39 cellular contexts compared by ENCODE assay signal in the genomic region with DNA sequence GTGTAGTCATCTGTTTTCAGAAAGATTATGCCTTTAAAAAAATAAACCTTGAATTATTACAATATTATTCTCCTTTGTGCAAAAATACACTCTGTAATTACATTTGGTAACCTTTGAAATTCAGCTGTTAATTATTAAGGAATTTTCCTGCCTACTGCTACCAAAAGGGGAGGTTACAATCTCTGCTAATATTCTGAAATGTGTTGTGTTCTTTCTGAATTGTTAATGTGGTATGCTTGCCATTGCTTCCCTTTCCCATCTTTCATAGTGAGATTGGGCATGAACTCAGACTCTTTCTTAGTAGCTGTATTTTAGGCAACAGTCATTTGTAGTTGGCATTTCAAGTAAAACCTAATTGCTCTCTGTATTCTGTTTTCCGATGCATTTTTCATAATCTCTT.
"Had no signal": no experiment of that assay in that cellular context is flagged by ENCODE, and none has a peak within 500 bp of the region (broad histone marks: within the 10 kb centered on the region; RNA-seq: fewer than 3 reads in every experiment).

No MANE protein-coding gene starts in this region.

- H3K27ac Mint-ChIP-seq: activated CD4-positive, alpha-beta memory T cell treated with anti-CD3 and anti-CD28 coated beads, Interleukin-2, amount 10 ng/mL, durations not matched to agents 7 days and 5 days; activated CD4-positive, alpha-beta T cell treated with anti-CD3 and anti-CD28 coated beads for 36 hours; activated CD4-positive, alpha-beta T cell treated with anti-CD3 and anti-CD28 coated beads, Interleukin-2, amount 10 ng/mL, durations not matched to agents 7 days and 5 days; activated CD8-positive, alpha-beta memory T cell treated with anti-CD3 and anti-CD28 coated beads, Interleukin-2, amount 10 ng/mL, durations not matched to agents 7 days and 5 days; activated CD8-positive, alpha-beta T cell treated with anti-CD3 and anti-CD28 coated beads, Interleukin-2, amount 10 ng/mL, durations not matched to agents 7 days and 5 days; activated naive CD8-positive, alpha-beta T cell treated with anti-CD3 and anti-CD28 coated beads, Interleukin-2, amount 10 ng/mL, durations not matched to agents 7 days and 5 days; activated naive CD8-positive, alpha-beta T cell treated with anti-CD3 and anti-CD28 coated beads, Interleukin-2, amount 50 U/mL, for 24 hours; activated T-cell treated with anti-CD3 and anti-CD28 coated beads, Interleukin-2, amount 50 U/mL, for 24 hours; activated T-helper 2 cell treated with anti-CD3 and anti-CD28 coated beads, Interferon-gamma antibody, Interleukin-2, Interleukin-4, amounts not matched to agents 10 μg/mL and 5 μg/mL and 100 μg/mL, durations not matched to agents 14 hours and 24 hours and 36 hours; T-helper 1 cell treated with Interleukin-12 subunit alpha and Interleukin-12 subunit beta and Interleukin-4 antibody, amounts not matched to agents 30 μg/mL and 1 μg/mL, for 36 hours; T-helper 2 cell treated with Interferon-gamma antibody and Interleukin-4, amounts not matched to agents 5 μg/mL and 100 μg/mL, for 36 hours; WTC11 had no signal

- H3K27me3 ChIP-seq: ascending aorta, cardiac muscle cell had no signal

- ATAC-seq: activated CD4-positive, alpha-beta T cell treated with anti-CD3 and anti-CD28 coated beads for 36 hours; activated CD4-positive, CD25-positive, alpha-beta regulatory T cell treated with anti-CD3 and anti-CD28 coated beads, Interleukin-2, amount 50 U/mL, for 24 hours; activated CD8-positive, alpha-beta memory T cell treated with anti-CD3 and anti-CD28 coated beads, Interleukin-2, amount 10 ng/mL, durations not matched to agents 7 days and 5 days; activated CD8-positive, alpha-beta T cell treated with anti-CD3 and anti-CD28 coated beads, Interleukin-2, amount 10 ng/mL, durations not matched to agents 7 days and 5 days; activated naive CD8-positive, alpha-beta T cell treated with anti-CD3 and anti-CD28 coated beads, Interleukin-2, amount 50 U/mL, for 24 hours; WTC11 had no signal

- FAIRE-seq: bronchial epithelial cell had no signal

- H3K4me1 Mint-ChIP-seq: brain, WTC11 had no signal

- H3K4me3 ChIP-seq: ascending aorta, cardiac muscle cell had no signal

- DNase-seq: activated CD4-positive, alpha-beta memory T cell treated with anti-CD3 and anti-CD28 coated beads, Interleukin-2, amount 10 ng/mL, durations not matched to agents 7 days and 5 days; activated CD4-positive, alpha-beta T cell treated with anti-CD3 and anti-CD28 coated beads for 1 hour; activated CD4-positive, alpha-beta T cell treated with anti-CD3 and anti-CD28 coated beads for 36 hours; activated CD4-positive, alpha-beta T cell treated with anti-CD3 and anti-CD28 coated beads for 48 hours; activated CD4-positive, alpha-beta T cell treated with anti-CD3 and anti-CD28 coated beads, Interleukin-2, amount 10 ng/mL, durations not matched to agents 7 days and 5 days; activated CD4-positive, alpha-beta T cell treated with anti-CD3 and anti-CD28 coated beads, Interleukin-2, amount 50 U/mL, for 48 hours; activated CD4-positive, CD25-positive, alpha-beta regulatory T cell; activated CD8-positive, alpha-beta memory T cell treated with anti-CD3 and anti-CD28 coated beads for 24 hours; activated CD8-positive, alpha-beta memory T cell treated with anti-CD3 and anti-CD28 coated beads, Interleukin-2, amount 10 ng/mL, durations not matched to agents 7 days and 5 days; activated CD8-positive, alpha-beta memory T cell treated with anti-CD3 and anti-CD28 coated beads, Interleukin-2, amount 50 U/mL, for 48 hours; activated CD8-positive, alpha-beta T cell treated with anti-CD3 and anti-CD28 coated beads, Interleukin-2, amount 10 ng/mL, durations not matched to agents 7 days and 5 days; activated effector memory CD4-positive, alpha-beta T cell treated with Interleukin-2 at 50 U/mL for 16 hours; activated gamma-delta T cell; activated naive CD4-positive, alpha-beta T cell treated with anti-CD3 and anti-CD28 coated beads, Interleukin-2, amount 50 U/mL, for 16 hours; activated naive CD4-positive, alpha-beta T cell treated with Interleukin-2 at 50 U/mL for 16 hours; activated naive CD8-positive, alpha-beta T cell treated with anti-CD3 and anti-CD28 coated beads, Interleukin-2, amount 10 ng/mL, durations not matched to agents 7 days and 5 days; activated naive CD8-positive, alpha-beta T cell treated with anti-CD3 and anti-CD28 coated beads, Interleukin-2, amount 50 U/mL, for 24 hours; activated T-cell treated with anti-CD3 and anti-CD28 coated beads, Interleukin-2, amount 50 U/mL, for 24 hours; activated T-cell treated with anti-CD3 and anti-CD28 coated beads, Interleukin-2, amount 50 U/mL, for 48 hours; amygdala; anterior cingulate cortex; caudate nucleus; cerebellar nuclear complex; SW 1271; T-helper 1 cell; T-helper 2 cell; T-helper 9 cell; WERI-Rb-1 had no signal

- H3K9me3 Mint-ChIP-seq: activated CD4-positive, alpha-beta memory T cell treated with anti-CD3 and anti-CD28 coated beads, Interleukin-2, amount 10 ng/mL, durations not matched to agents 7 days and 5 days; activated CD4-positive, alpha-beta T cell treated with anti-CD3 and anti-CD28 coated beads, Interleukin-2, amount 10 ng/mL, durations not matched to agents 7 days and 5 days; activated naive CD8-positive, alpha-beta T cell treated with anti-CD3 and anti-CD28 coated beads, Interleukin-2, amount 10 ng/mL, durations not matched to agents 7 days and 5 days; activated naive CD8-positive, alpha-beta T cell treated with anti-CD3 and anti-CD28 coated beads, Interleukin-2, amount 50 U/mL, for 24 hours; activated T-cell treated with anti-CD3 and anti-CD28 coated beads, Interleukin-2, amount 50 U/mL, for 24 hours; activated T-helper 2 cell treated with anti-CD3 and anti-CD28 coated beads, Interferon-gamma antibody, Interleukin-2, Interleukin-4, amounts not matched to agents 10 μg/mL and 5 μg/mL and 100 μg/mL, durations not matched to agents 14 hours and 24 hours and 36 hours; brain; central memory CD8-positive, alpha-beta T cell; T-helper 1 cell treated with Interleukin-12 subunit alpha and Interleukin-12 subunit beta and Interleukin-4 antibody, amounts not matched to agents 30 μg/mL and 1 μg/mL, for 36 hours; T-helper 2 cell treated with Interferon-gamma antibody and Interleukin-4, amounts not matched to agents 5 μg/mL and 100 μg/mL, for 36 hours; WTC11 had no signal

- H3K27ac ChIP-seq: ascending aorta, cardiac muscle cell, WERI-Rb-1 had no signal

- H3K27me3 Mint-ChIP-seq: activated CD4-positive, alpha-beta memory T cell treated with anti-CD3 and anti-CD28 coated beads, Interleukin-2, amount 10 ng/mL, durations not matched to agents 7 days and 5 days; activated CD4-positive, alpha-beta T cell treated with anti-CD3 and anti-CD28 coated beads for 36 hours; activated CD4-positive, alpha-beta T cell treated with anti-CD3 and anti-CD28 coated beads, Interleukin-2, amount 10 ng/mL, durations not matched to agents 7 days and 5 days; activated CD8-positive, alpha-beta memory T cell treated with anti-CD3 and anti-CD28 coated beads, Interleukin-2, amount 10 ng/mL, durations not matched to agents 7 days and 5 days; activated naive CD8-positive, alpha-beta T cell; activated naive CD8-positive, alpha-beta T cell treated with anti-CD3 and anti-CD28 coated beads, Interleukin-2, amount 10 ng/mL, durations not matched to agents 7 days and 5 days; activated naive CD8-positive, alpha-beta T cell treated with anti-CD3 and anti-CD28 coated beads, Interleukin-2, amount 50 U/mL, for 24 hours; activated T-cell treated with anti-CD3 and anti-CD28 coated beads, Interleukin-2, amount 50 U/mL, for 24 hours; brain; central memory CD8-positive, alpha-beta T cell had no signal

- H3K4me3 Mint-ChIP-seq: activated CD4-positive, alpha-beta memory T cell treated with anti-CD3 and anti-CD28 coated beads, Interleukin-2, amount 10 ng/mL, durations not matched to agents 7 days and 5 days; activated CD4-positive, alpha-beta T cell treated with anti-CD3 and anti-CD28 coated beads for 36 hours; activated CD4-positive, alpha-beta T cell treated with anti-CD3 and anti-CD28 coated beads, Interleukin-2, amount 10 ng/mL, durations not matched to agents 7 days and 5 days; activated CD8-positive, alpha-beta memory T cell treated with anti-CD3 and anti-CD28 coated beads, Interleukin-2, amount 10 ng/mL, durations not matched to agents 7 days and 5 days; activated CD8-positive, alpha-beta T cell treated with anti-CD3 and anti-CD28 coated beads, Interleukin-2, amount 10 ng/mL, durations not matched to agents 7 days and 5 days; activated naive CD8-positive, alpha-beta T cell; activated naive CD8-positive, alpha-beta T cell treated with anti-CD3 and anti-CD28 coated beads, Interleukin-2, amount 10 ng/mL, durations not matched to agents 7 days and 5 days; activated naive CD8-positive, alpha-beta T cell treated with anti-CD3 and anti-CD28 coated beads, Interleukin-2, amount 50 U/mL, for 24 hours; activated T-cell treated with anti-CD3 and anti-CD28 coated beads, Interleukin-2, amount 50 U/mL, for 24 hours; brain; central memory CD8-positive, alpha-beta T cell; T-helper 1 cell treated with Interleukin-12 subunit alpha and Interleukin-12 subunit beta and Interleukin-4 antibody, amounts not matched to agents 30 μg/mL and 1 μg/mL, for 36 hours; T-helper 2 cell treated with Interferon-gamma antibody and Interleukin-4, amounts not matched to agents 5 μg/mL and 100 μg/mL, for 36 hours; WTC11 had no signal

- H3K9me3 ChIP-seq: ascending aorta had no signal

- H3K4me1 ChIP-seq: ascending aorta had no signal
